2 cellular contexts compared by ENCODE assay signal in genomic region chr3:47782538-47783308, GRCh38.
TF ChIP-seq lines count a peak whose summit lies in the region.

No MANE protein-coding gene starts in this region.

TF ChIP-seq in SK-N-SH, 30 proteins besides CTCF, POLR2A, EP300 and RAD21 (continued from another document):
- TF ChIP-seq REST (IDR thresholded peaks at IDR 0.05; ENCODE audit: low read depth, low read length) (no peak), MEF2A (IDR thresholded peaks at IDR 0.05; ENCODE audit: borderline replicate concordance, low read depth) (no peak)

TF ChIP-seq in SK-N-SH treated with all-trans-retinoic acid at 6 μM for 48 hours, 23 proteins besides CTCF, POLR2A, EP300 and RAD21 (continued from another document):
- no peak for TF ChIP-seq PATZ1 (CRISPR knock-in tag; IDR thresholded peaks at IDR 0.05; ENCODE audit: borderline replicate concordance)
